Comparison of ENCODE assay signal across 26 cellular contexts in the genomic region with DNA sequence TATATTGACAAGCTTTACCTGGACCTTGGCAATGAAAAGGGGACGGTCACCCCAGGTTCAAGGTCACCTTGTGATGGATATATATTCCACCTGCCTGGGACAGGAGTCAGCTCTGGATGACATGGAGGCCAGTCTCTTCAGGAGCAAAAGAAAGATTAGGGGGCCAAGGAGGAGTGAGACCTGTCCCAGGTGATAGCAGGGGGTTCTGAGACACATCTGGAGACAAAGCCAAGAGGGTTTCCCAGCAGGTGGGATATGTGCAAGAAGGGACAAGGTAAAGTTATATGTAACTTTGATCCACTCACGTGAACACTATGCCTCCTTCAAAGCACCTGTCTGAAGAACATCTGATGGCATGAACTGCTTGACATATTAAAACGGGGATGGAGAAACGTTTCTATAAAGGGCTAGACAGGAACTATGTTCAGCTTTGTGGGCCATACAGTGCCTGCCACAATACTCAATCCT.
DNase-seq lines count a peak whose midpoint lies in the region; ATAC-seq and TF ChIP-seq lines count a peak whose summit lies in the region.
"Had no signal": no experiment of that assay in that cellular context is flagged by ENCODE, and none has a peak within 500 bp of the region (broad histone marks: within the 10 kb centered on the region; RNA-seq: fewer than 3 reads in every experiment).

No MANE protein-coding gene starts in this region.

- peaks cover 0 to 4% (median 0%) of the 10 kb centered on the region in 11 donors for H3K9me3 Mint-ChIP-seq in naive thymus-derived CD4-positive, alpha-beta T cell
- H3K9me3 Mint-ChIP-seq: activated CD4-positive, alpha-beta memory T cell treated with anti-CD3 and anti-CD28 coated beads, Interleukin-2, amount 10 ng/mL, durations not matched to agents 7 days and 5 days; stimulated activated naive CD8-positive, alpha-beta T cell treated with anti-CD3 and anti-CD28 coated beads, Interleukin-15, Interleukin-2, amounts not matched to agents 100 ng/mL and 50 ng/mL, for 24 hours; T-helper 2 cell treated with Interferon-gamma antibody and Interleukin-4, amounts not matched to agents 5 μg/mL and 100 μg/mL, for 36 hours had no signal

- H3K4me3 Mint-ChIP-seq in naive thymus-derived CD4-positive, alpha-beta T cell = no peak overlapping the region
- H3K4me3 Mint-ChIP-seq: activated CD4-positive, alpha-beta memory T cell treated with anti-CD3 and anti-CD28 coated beads, Interleukin-2, amount 10 ng/mL, durations not matched to agents 7 days and 5 days; stimulated activated naive CD8-positive, alpha-beta T cell treated with anti-CD3 and anti-CD28 coated beads, Interleukin-15, Interleukin-2, amounts not matched to agents 100 ng/mL and 50 ng/mL, for 24 hours; T-helper 2 cell treated with Interferon-gamma antibody and Interleukin-4, amounts not matched to agents 5 μg/mL and 100 μg/mL, for 36 hours had no signal

- ATAC-seq in left ventricle myocardium superior (peak; percentile 5), Right ventricle myocardium inferior (no peak), GM18909 (IDR thresholded peaks at IDR 0.05; ENCODE audit: poor library complexity, unreplicated experiment) (no peak)
- ATAC-seq in naive thymus-derived CD4-positive, alpha-beta T cell = no peak

- H3K27me3 Mint-ChIP-seq in naive thymus-derived CD4-positive, alpha-beta T cell = no peaks in the 10 kb centered on the region
- H3K27me3 Mint-ChIP-seq: activated CD4-positive, alpha-beta memory T cell treated with anti-CD3 and anti-CD28 coated beads, Interleukin-2, amount 10 ng/mL, durations not matched to agents 7 days and 5 days; stimulated activated naive CD8-positive, alpha-beta T cell treated with anti-CD3 and anti-CD28 coated beads, Interleukin-15, Interleukin-2, amounts not matched to agents 100 ng/mL and 50 ng/mL, for 24 hours had no signal

- no peaks in the 10 kb centered on the region for H3K9me3 ChIP-seq in right atrium auricular region
- H3K9me3 ChIP-seq in naive thymus-derived CD4-positive, alpha-beta T cell (ENCODE audit: control insufficient read depth in 2 of 3, low read length in 3 of 3) = no peaks in the 10 kb centered on the region
- H3K9me3 ChIP-seq: esophagus squamous epithelium, Peyer's patch had no signal

- DNase-seq in left ventricle myocardium superior (no peak), Right ventricle myocardium inferior (ENCODE audit: missing footprints) (no peak), NB4 (ENCODE audit: low read depth) (peak; percentile 4), right atrium auricular region (ENCODE audit: low spot score) (no peak), NCI-H1436 (lab: John Stamatoyannopoulos, UW) (no peak)
- no peak for DNase-seq in naive thymus-derived CD4-positive, alpha-beta T cell
- DNase-seq: activated CD4-positive, alpha-beta memory T cell treated with anti-CD3 and anti-CD28 coated beads, Interleukin-2, amount 10 ng/mL, durations not matched to agents 7 days and 5 days; activated CD8-positive, alpha-beta memory T cell treated with anti-CD3 and anti-CD28 coated beads, Interleukin-2, amount 50 U/mL, for 4 hours; activated naive CD4-positive, alpha-beta T cell treated with Interleukin-2 at 50 U/mL for 16 hours; amygdala; brain microvascular endothelial cell; DMS53; esophagus squamous epithelium; foreskin melanocyte; GOT3; KBM-7; kidney glomerular epithelial cell; NCI-H2081; NCI-H524 treated with DMSO at 0.1 percent for 48 hours; Peyer's patch; stimulated activated CD4-positive, alpha-beta T cell treated with anti-CD3 and anti-CD28 coated beads, Interleukin-1b, Interleukin-23, amount 100 ng/mL, for 48 hours had no signal

- intact Hi-C loops in left ventricle myocardium superior (cut with micrococcal nuclease) (no loop called here), Right ventricle myocardium inferior (cut with DNase I) (no loop called here)
- intact Hi-C loops in naive thymus-derived CD4-positive, alpha-beta T cell (cut with micrococcal nuclease) = no loop called here

- H3K4me3 ChIP-seq in NB4 (ENCODE audit: low read depth, low read length) = no peak overlapping the region
- no peak overlapping the region for H3K4me3 ChIP-seq in right atrium auricular region
- H3K4me3 ChIP-seq in naive thymus-derived CD4-positive, alpha-beta T cell (ENCODE audit: low read length) = no peak overlapping the region
- H3K4me3 ChIP-seq: esophagus squamous epithelium, hepatocyte, Peyer's patch had no signal

- H3K36me3 Mint-ChIP-seq in naive thymus-derived CD4-positive, alpha-beta T cell = peaks cover 8 to 40% (median 25%) of the 10 kb centered on the region in 5 donors

- H3K4me1 ChIP-seq in right atrium auricular region = peaks cover 2 to 43% of the 10 kb centered on the region in 2 donors
- H3K4me1 ChIP-seq in naive thymus-derived CD4-positive, alpha-beta T cell (ENCODE audit: control insufficient read depth in 2 of 2, insufficient read depth in 2 of 2, low read length in 2 of 2) = peaks cover 0 to 5% of the 10 kb centered on the region in 2 donors
- H3K4me1 ChIP-seq: esophagus squamous epithelium, parathyroid adenoma had no signal

- TF ChIP-seq POLR2A in NB4 (IDR thresholded peaks at IDR 0.05; ENCODE audit: extremely low read depth, insufficient read length) = no peak

- CTCF ChIA-PET in naive thymus-derived CD4-positive, alpha-beta T cell (lab: Charles Lee) = no interaction called here

- POLR2A ChIA-PET in naive thymus-derived CD4-positive, alpha-beta T cell (lab: Charles Lee) = no interaction called here

- H3K27ac ChIP-seq in right atrium auricular region = peak overlapping the region; percentile 64 to 71
- no peak overlapping the region for H3K27ac ChIP-seq in naive thymus-derived CD4-positive, alpha-beta T cell (ENCODE audit: low read depth, low read length)
- H3K27ac ChIP-seq: brain microvascular endothelial cell, esophagus squamous epithelium, hepatocyte, parathyroid adenoma had no signal

- no peak for TF ChIP-seq CTCF in NB4 (IDR thresholded peaks at IDR 0.05; ENCODE audit: low read depth, low read length)
- TF ChIP-seq CTCF in right atrium auricular region (IDR thresholded peaks at IDR 0.05) = no peak

- H3K27ac Mint-ChIP-seq in naive thymus-derived CD4-positive, alpha-beta T cell = peak overlapping the region in 2 of 9 donors; percentile 29 to 46
- H3K27ac Mint-ChIP-seq: activated CD4-positive, alpha-beta memory T cell treated with anti-CD3 and anti-CD28 coated beads, Interleukin-2, amount 10 ng/mL, durations not matched to agents 7 days and 5 days; stimulated activated naive CD8-positive, alpha-beta T cell treated with anti-CD3 and anti-CD28 coated beads, Interleukin-15, Interleukin-2, amounts not matched to agents 100 ng/mL and 50 ng/mL, for 24 hours; T-helper 2 cell treated with Interferon-gamma antibody and Interleukin-4, amounts not matched to agents 5 μg/mL and 100 μg/mL, for 36 hours had no signal

- H3K4me1 Mint-ChIP-seq in naive thymus-derived CD4-positive, alpha-beta T cell = peaks cover 14 to 90% (median 66%) of the 10 kb centered on the region in 7 donors

- H3K36me3 ChIP-seq in right atrium auricular region = no peaks in the 10 kb centered on the region
- H3K36me3 ChIP-seq in naive thymus-derived CD4-positive, alpha-beta T cell (ENCODE audit: control insufficient read depth in 2 of 3, insufficient read depth in 3 of 3, low read length in 3 of 3) = peaks cover 0 to 7% (median 0%) of the 10 kb centered on the region in 3 experiments
- H3K36me3 ChIP-seq: brain microvascular endothelial cell, esophagus squamous epithelium, Peyer's patch had no signal

- no peaks in the 10 kb centered on the region for H3K27me3 ChIP-seq in right atrium auricular region
- H3K27me3 ChIP-seq in naive thymus-derived CD4-positive, alpha-beta T cell (ENCODE audit: control insufficient read depth in 2 of 2, insufficient read depth in 2 of 2, low read length in 2 of 2) = no peaks in the 10 kb centered on the region
- H3K27me3 ChIP-seq: brain microvascular endothelial cell, esophagus squamous epithelium, hepatocyte, Peyer's patch had no signal
